In the genomic region with DNA sequence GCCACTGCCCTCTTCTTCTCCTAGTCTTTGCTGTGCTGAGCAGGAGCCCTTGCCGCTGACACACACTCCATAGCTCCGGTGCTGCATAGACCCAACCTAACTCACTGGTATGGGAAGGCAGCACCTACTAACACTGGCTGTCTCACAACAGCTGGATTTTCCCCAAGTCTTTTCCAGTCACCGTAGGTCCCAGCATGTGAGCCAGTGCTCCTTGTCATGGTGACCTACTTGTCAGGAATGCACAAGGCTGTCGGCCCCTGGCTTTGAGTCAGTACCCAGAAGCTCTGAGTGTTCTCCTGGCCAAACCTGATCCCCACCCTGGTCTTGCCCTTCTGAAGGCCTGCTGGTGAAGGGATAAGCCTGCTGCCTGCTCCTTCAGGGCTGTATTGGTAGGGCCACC, we compare ENCODE assay signal across 15 cellular contexts. TPM values are rescaled to one million over a fixed set of nuclear protein-coding genes. Genes with fewer than 3 reads are reported as not detected.
A peak's percentile ranks its signal among the peaks of the same experiment; 100 is the strongest.
DNase-seq lines count a peak whose midpoint lies in the region; ATAC-seq and TF ChIP-seq lines count a peak whose summit lies in the region.
"Had no signal": no experiment of that assay in that cellular context is flagged by ENCODE, and none has a peak within 500 bp of the region (broad histone marks: within the 10 kb centered on the region; RNA-seq: fewer than 3 reads in every experiment).

No MANE protein-coding gene starts in this region.

- DNase-seq in A172 (ENCODE audit: low spot score) = peak; percentile 54
- peak; percentile 41 for DNase-seq in LoVo (ENCODE audit: low spot score)
- peak; percentile 57 for DNase-seq in endodermal cell
- peak; percentile 64 for DNase-seq in lung (ENCODE audit: low spot score)
- DNase-seq in activated CD4-positive, alpha-beta memory T cell treated with anti-CD3 and anti-CD28 coated beads, Interleukin-2, amount 10 ng/mL, durations not matched to agents 7 days and 5 days = no peak
- DNase-seq in NCI-H1436 treated with DMSO at 0.1 percent for 48 hours (lab: John Stamatoyannopoulos, UW) = no peak
- no peak for DNase-seq in activated CD4-positive, CD25-positive, alpha-beta regulatory T cell (lab: John Stamatoyannopoulos, UW)
- DNase-seq: H9, NCI-H774 had no signal

- CTCF ChIA-PET in activated CD4-positive, alpha-beta memory T cell treated with anti-CD3 and anti-CD28 coated beads, Interleukin-2, amount 10 ng/mL, durations not matched to agents 7 days and 5 days (lab: Charles Lee) = interaction anchor here (0.6 kb wide), 1 partner anchor 30 kb away, joined by 3 read pairs; no protein-coding TSS in a partner anchor

- H3K36me3 ChIP-seq in endodermal cell (ENCODE audit: control insufficient read depth, insufficient read depth, low read length) (peaks cover 2% of the 10 kb centered on the region), lung (ENCODE audit: control insufficient read depth in 2 of 2, insufficient read depth in 2 of 2, low read length in 2 of 2) (peaks cover 0 to 1% of the 10 kb centered on the region in 2 donors)
- H3K36me3 ChIP-seq: cardiac muscle cell, vagina had no signal

- H3K9me3 Mint-ChIP-seq in endodermal cell = peaks cover 9% of the 10 kb centered on the region
- H3K9me3 Mint-ChIP-seq in activated CD4-positive, alpha-beta memory T cell treated with anti-CD3 and anti-CD28 coated beads, Interleukin-2, amount 10 ng/mL, durations not matched to agents 7 days and 5 days = peaks cover 10% of the 10 kb centered on the region

- ATAC-seq in lung (ENCODE audit: insufficient read depth, low FRiP score) (peak; percentile 42), SK-N-SH treated with all-trans-retinoic acid at 6 μM for 48 hours (no peak)
- ATAC-seq: activated CD4-positive, CD25-positive, alpha-beta regulatory T cell treated with anti-CD3 and anti-CD28 coated beads, Interleukin-2, amount 50 U/mL, for 24 hours had no signal

- POLR2A ChIA-PET in activated CD4-positive, alpha-beta memory T cell treated with anti-CD3 and anti-CD28 coated beads, Interleukin-2, amount 10 ng/mL, durations not matched to agents 7 days and 5 days (lab: Charles Lee) = no interaction called here

- H3K27ac ChIP-seq in endodermal cell (ENCODE audit: low read depth, low read length) = no peak overlapping the region
- H3K27ac ChIP-seq in lung (ENCODE audit: low read depth in 1 of 2, low read length in 1 of 2) = peak overlapping the region; percentile 7 to 70
- H3K27ac ChIP-seq: cardiac muscle cell, vagina had no signal

- H3K4me1 Mint-ChIP-seq in endodermal cell = peaks cover 15% of the 10 kb centered on the region
- H3K4me1 Mint-ChIP-seq in activated CD4-positive, alpha-beta memory T cell treated with anti-CD3 and anti-CD28 coated beads, Interleukin-2, amount 10 ng/mL, durations not matched to agents 7 days and 5 days = no peaks in the 10 kb centered on the region

- no peak overlapping the region for H3K9ac ChIP-seq in endodermal cell (ENCODE audit: extremely low read depth, low read length, poor library complexity, severe bottlenecking)

- no peaks in the 10 kb centered on the region for H3K36me3 Mint-ChIP-seq in endodermal cell (ENCODE audit: low read depth)
- peaks cover 6% of the 10 kb centered on the region for H3K36me3 Mint-ChIP-seq in activated CD4-positive, alpha-beta memory T cell treated with anti-CD3 and anti-CD28 coated beads, Interleukin-2, amount 10 ng/mL, durations not matched to agents 7 days and 5 days (ENCODE audit: low read depth)

- no peak overlapping the region for H3K27ac Mint-ChIP-seq in endodermal cell
- H3K27ac Mint-ChIP-seq in activated CD4-positive, alpha-beta memory T cell treated with anti-CD3 and anti-CD28 coated beads, Interleukin-2, amount 10 ng/mL, durations not matched to agents 7 days and 5 days = no peak overlapping the region
- H3K27ac Mint-ChIP-seq: H9 had no signal

- H3K27me3 ChIP-seq in endodermal cell (ENCODE audit: control insufficient read depth, insufficient read depth, low read length, poor library complexity, severe bottlenecking) = no peaks in the 10 kb centered on the region
- H3K27me3 ChIP-seq in lung (ENCODE audit: control insufficient read depth, insufficient read depth) = no peaks in the 10 kb centered on the region
- H3K27me3 ChIP-seq: cardiac muscle cell, esophagus muscularis mucosa, vagina had no signal

- 91 to 92% methylated on average over 4 of the region's 4 CpGs for WGBS in endodermal cell (ENCODE audit: insufficient coverage in 1 of 2, insufficient read length in 1 of 2), 2 experiments
- WGBS in lung, 2 donors = 73 to 89% methylated on average over 4 of the region's 4 CpGs

- H3K4me3 Mint-ChIP-seq in endodermal cell = no peak overlapping the region
- H3K4me3 Mint-ChIP-seq in activated CD4-positive, alpha-beta memory T cell treated with anti-CD3 and anti-CD28 coated beads, Interleukin-2, amount 10 ng/mL, durations not matched to agents 7 days and 5 days = no peak overlapping the region
- H3K4me3 Mint-ChIP-seq: H9, neural crest cell had no signal

- H3K4me1 ChIP-seq in endodermal cell (ENCODE audit: control insufficient read depth, insufficient read depth, low read length) (peaks cover 2% of the 10 kb centered on the region), lung (ENCODE audit: control insufficient read depth in 2 of 2, insufficient read depth in 2 of 2, low read length in 2 of 2) (peaks cover 4 to 30% of the 10 kb centered on the region in 2 donors)

- H3K27me3 Mint-ChIP-seq in endodermal cell (ENCODE audit: insufficient read depth) = no peaks in the 10 kb centered on the region
- peaks cover 8% of the 10 kb centered on the region for H3K27me3 Mint-ChIP-seq in activated CD4-positive, alpha-beta memory T cell treated with anti-CD3 and anti-CD28 coated beads, Interleukin-2, amount 10 ng/mL, durations not matched to agents 7 days and 5 days

- no peak overlapping the region for H3K4me3 ChIP-seq in endodermal cell (ENCODE audit: low read length)
- H3K4me3 ChIP-seq in lung = no peak overlapping the region
- H3K4me3 ChIP-seq: cardiac muscle cell, esophagus muscularis mucosa, vagina had no signal

- peaks cover 12% of the 10 kb centered on the region for H3K9me3 ChIP-seq in endodermal cell (ENCODE audit: control insufficient read depth, low read length)
- no peaks in the 10 kb centered on the region for H3K9me3 ChIP-seq in lung (ENCODE audit: control insufficient read depth in 2 of 2, insufficient read depth in 1 of 2, low read length in 1 of 2)
- H3K9me3 ChIP-seq: vagina had no signal

- TF ChIP-seq CTCF in endodermal cell (conservative IDR thresholded peaks at IDR 0.05) (no peak), lung (IDR thresholded peaks at IDR 0.05; ENCODE audit: control extremely low read depth, extremely low read depth) (no peak)

TF ChIP-seq in SK-N-SH treated with all-trans-retinoic acid at 6 μM for 48 hours, 23 proteins besides CTCF, POLR2A, EP300 and RAD21 (continues in another document):
- TF ChIP-seq ISL1 (CRISPR knock-in tag; IDR thresholded peaks at IDR 0.05) (no peak), ZFP3 (CRISPR knock-in tag; IDR thresholded peaks at IDR 0.05) (no peak), CSDC2 (CRISPR knock-in tag; IDR thresholded peaks at IDR 0.05) (no peak), PPARA (CRISPR knock-in tag; IDR thresholded peaks at IDR 0.05; ENCODE audit: borderline replicate concordance) (no peak), ZC3H10 (CRISPR knock-in tag; IDR thresholded peaks at IDR 0.05) (no peak), RARB (CRISPR knock-in tag; IDR thresholded peaks at IDR 0.05) (no peak)
- TF ChIP-seq, protein P1, sequence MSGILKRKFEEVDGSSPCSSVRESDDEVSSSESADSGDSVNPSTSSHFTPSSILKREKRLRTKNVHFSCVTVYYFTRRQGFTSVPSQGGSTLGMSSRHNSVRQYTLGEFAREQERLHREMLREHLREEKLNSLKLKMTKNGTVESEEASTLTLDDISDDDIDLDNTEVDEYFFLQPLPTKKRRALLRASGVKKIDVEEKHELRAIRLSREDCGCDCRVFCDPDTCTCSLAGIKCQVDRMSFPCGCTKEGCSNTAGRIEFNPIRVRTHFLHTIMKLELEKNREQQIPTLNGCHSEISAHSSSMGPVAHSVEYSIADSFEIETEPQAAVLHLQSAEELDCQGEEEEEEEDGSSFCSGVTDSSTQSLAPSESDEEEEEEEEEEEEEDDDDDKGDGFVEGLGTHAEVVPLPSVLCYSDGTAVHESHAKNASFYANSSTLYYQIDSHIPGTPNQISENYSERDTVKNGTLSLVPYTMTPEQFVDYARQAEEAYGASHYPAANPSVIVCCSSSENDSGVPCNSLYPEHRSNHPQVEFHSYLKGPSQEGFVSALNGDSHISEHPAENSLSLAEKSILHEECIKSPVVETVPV (CRISPR knock-in tag; IDR thresholded peaks at IDR 0.05) = no peak
- TF ChIP-seq, protein P2, sequence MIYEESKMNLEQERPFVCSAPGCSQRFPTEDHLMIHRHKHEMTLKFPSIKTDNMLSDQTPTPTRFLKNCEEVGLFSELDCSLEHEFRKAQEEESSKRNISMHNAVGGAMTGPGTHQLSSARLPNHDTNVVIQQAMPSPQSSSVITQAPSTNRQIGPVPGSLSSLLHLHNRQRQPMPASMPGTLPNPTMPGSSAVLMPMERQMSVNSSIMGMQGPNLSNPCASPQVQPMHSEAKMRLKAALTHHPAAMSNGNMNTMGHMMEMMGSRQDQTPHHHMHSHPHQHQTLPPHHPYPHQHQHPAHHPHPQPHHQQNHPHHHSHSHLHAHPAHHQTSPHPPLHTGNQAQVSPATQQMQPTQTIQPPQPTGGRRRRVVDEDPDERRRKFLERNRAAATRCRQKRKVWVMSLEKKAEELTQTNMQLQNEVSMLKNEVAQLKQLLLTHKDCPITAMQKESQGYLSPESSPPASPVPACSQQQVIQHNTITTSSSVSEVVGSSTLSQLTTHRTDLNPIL (CRISPR knock-in tag; IDR thresholded peaks at IDR 0.05; ENCODE audit: low read depth) = no peak

RNA-seq across cellular contexts. Expression of a gene that starts 25.7 kb away (rescaled TPM):
- 168 and 182 TPM in 2 replicates for total RNA-seq in A172 (2014; rRNA removed; shearing (Covaris generic))
- total RNA-seq in endodermal cell (100 to 1,000 TPM; 109 to 153 TPM), lung (100 to 1,000 TPM; 122 to 129 TPM)
- 59.2 TPM for polyA plus RNA-seq in endodermal cell (2013, experiment 1 of 2)
- polyA plus RNA-seq in endodermal cell (2013, experiment 2 of 2) = 56.9 TPM
- 10 to 100 TPM; 27.4 to 30.1 TPM for polyA plus RNA-seq in lung
- not detected for total RNA-seq in activated CD4-positive, alpha-beta memory T cell treated with anti-CD3 and anti-CD28 coated beads, Interleukin-2, amount 10 ng/mL, durations not matched to agents 7 days and 5 days

Comparison
In these comparisons a context has a peak if more than half of its experiments do, and no peak if none do; other contexts are left out.
1. DNase-seq: peak in A172 (single experiment), LoVo (single experiment), endodermal cell (single experiment) and lung (single experiment); none in activated CD4-positive, alpha-beta memory T cell treated with anti-CD3 and anti-CD28 coated beads, Interleukin-2, amount 10 ng/mL, durations not matched to agents 7 days and 5 days (single experiment), NCI-H1436 treated with DMSO at 0.1 percent for 48 hours (single experiment) and activated CD4-positive, CD25-positive, alpha-beta regulatory T cell (0 of 4).
2. RNA of a gene that starts 25.7 kb away (total RNA-seq): 168 to 182 TPM in A172, 109 to 153 TPM in endodermal cell and 122 to 129 TPM in lung; not detected in activated CD4-positive, alpha-beta memory T cell treated with anti-CD3 and anti-CD28 coated beads, Interleukin-2, amount 10 ng/mL, durations not matched to agents 7 days and 5 days; every median in the first group is over 100 times any median in the second.